Comparison of ENCODE assay signal across 10 cellular contexts in the genomic region with DNA sequence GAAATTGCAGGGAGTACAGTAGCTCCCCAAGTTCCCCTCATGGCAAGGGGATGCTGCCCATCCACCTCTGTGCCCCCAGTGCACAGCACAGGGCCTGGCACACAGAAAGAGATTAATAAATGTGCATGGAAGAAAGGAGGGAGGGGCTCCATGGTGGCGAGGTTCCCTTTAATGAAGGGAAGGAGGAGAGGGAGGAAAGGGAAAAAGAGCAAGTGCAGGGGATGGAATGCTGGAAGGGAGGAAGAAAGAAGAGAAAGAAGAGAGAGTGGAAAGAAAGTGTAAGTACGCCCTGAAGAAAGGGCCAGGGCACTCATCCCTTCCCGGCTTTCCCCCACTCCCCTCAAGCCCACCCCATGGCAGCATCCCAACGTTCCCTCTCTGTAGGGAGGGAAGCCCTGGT. TPM values are rescaled to one million over a fixed set of nuclear protein-coding genes. Genes with fewer than 3 reads are reported as not detected.
DNase-seq lines count a peak whose midpoint lies in the region; ATAC-seq and TF ChIP-seq lines count a peak whose summit lies in the region.
"Had no signal": no experiment of that assay in that cellular context is flagged by ENCODE, and none has a peak within 500 bp of the region (broad histone marks: within the 10 kb centered on the region; RNA-seq: fewer than 3 reads in every experiment).

No MANE protein-coding gene starts in this region.

- H3K27me3 Mint-ChIP-seq in CD4-positive, CD25-positive, alpha-beta regulatory T cell: peaks cover 60% of the 10 kb centered on the region
- H3K27me3 Mint-ChIP-seq in H9 (ENCODE audit: low read depth): peaks cover 67% of the 10 kb centered on the region

- no peak for TF ChIP-seq CTCF in H9 (conservative IDR thresholded peaks at IDR 0.05)
- no peak for TF ChIP-seq CTCF in colonic mucosa (IDR thresholded peaks at IDR 0.05)
- no peak for TF ChIP-seq CTCF in neural cell (IDR thresholded peaks at IDR 0.05; ENCODE audit: poor library complexity, severe bottlenecking)

- no peak overlapping the region for H3K14ac ChIP-seq in H9 (ENCODE audit: insufficient read depth, low read length)

- no peaks in the 10 kb centered on the region for H4K20me1 ChIP-seq in H9 (ENCODE audit: control insufficient read depth, insufficient read depth, insufficient read length)
- no peaks in the 10 kb centered on the region for H4K20me1 ChIP-seq in neural cell (ENCODE audit: insufficient read depth)

- no peak overlapping the region for H2AFZ ChIP-seq in H9 (ENCODE audit: low read length)
- no peak overlapping the region for H2AFZ ChIP-seq in neural cell (ENCODE audit: low read depth, low read length)

- H3K23me2 ChIP-seq in H9 (ENCODE audit: insufficient read length, low read depth, low read length, poor library complexity, severe bottlenecking): peaks cover 18% of the 10 kb centered on the region

- WGBS in H9 (ENCODE audit: extremely low coverage, insufficient read length, low lambda C conversion rate): no CpG with 5 or more reads among the region's 4 CpGs

- intact Hi-C loops in colonic mucosa (cut with DNase I): no loop called here

- no peaks in the 10 kb centered on the region for H3K79me1 ChIP-seq in H9 (ENCODE audit: insufficient read depth, low read depth, low read length, poor library complexity, severe bottlenecking)

- H3K79me2 ChIP-seq in H9 (ENCODE audit: insufficient read depth, low read length): no peaks in the 10 kb centered on the region
- H3K79me2 ChIP-seq in neural cell (replicated peaks; ENCODE audit: insufficient read depth, low read length): no peaks in the 10 kb centered on the region

- no peak for TF ChIP-seq EP300 in neural cell (conservative IDR thresholded peaks at IDR 0.05; ENCODE audit: poor library complexity, severe bottlenecking)

- H4K8ac ChIP-seq in H9 (replicated peaks; ENCODE audit: insufficient read length, low read depth, low read length): no peak overlapping the region

- no peak overlapping the region for H2BK20ac ChIP-seq in H9 (ENCODE audit: low read depth, low read length, poor library complexity, severe bottlenecking)

- H3K4me3 Mint-ChIP-seq in CD4-positive, CD25-positive, alpha-beta regulatory T cell: peak overlapping the region; percentile 21 to 94 (median 88)
- peak overlapping the region; percentile 78 to 92 for H3K4me3 Mint-ChIP-seq in H9

- H2AK5ac ChIP-seq in H9 (ENCODE audit: insufficient read length, low read length): no peak overlapping the region

- H3T11ph ChIP-seq in H9 (ENCODE audit: low read length): no peak overlapping the region

- peak overlapping the region in 2 of 3 donors; percentile 42 to 62 for H3K27ac Mint-ChIP-seq in CD4-positive, CD25-positive, alpha-beta regulatory T cell
- no peak overlapping the region; a peak in 1 of 7 replicates for H3K27ac Mint-ChIP-seq in H9

- no peak overlapping the region for H3K56ac ChIP-seq in H9 (ENCODE audit: insufficient read length, low read depth, low read length)

- peaks cover 0 to 40% (median 19%) of the 10 kb centered on the region in 4 donors for H3K4me1 Mint-ChIP-seq in CD4-positive, CD25-positive, alpha-beta regulatory T cell
- peaks cover 37 to 51% of the 10 kb centered on the region in 2 experiments for H3K4me1 Mint-ChIP-seq in H9

- no peak overlapping the region for H3K9ac ChIP-seq in H9 (ENCODE audit: extremely low read depth, insufficient read length, low read length)
- H3K9ac ChIP-seq in colonic mucosa (ENCODE audit: low read depth in 2 of 2, low read length in 2 of 2): no peak overlapping the region
- H3K9ac ChIP-seq in neural cell (ENCODE audit: low read length): peak overlapping the region; percentile 36

- no peak overlapping the region for H3K4me3 ChIP-seq in CD4-positive, CD25-positive, alpha-beta regulatory T cell (ENCODE audit: low read depth, low read length)
- H3K4me3 ChIP-seq in colonic mucosa: peak overlapping the region; percentile 54
- H3K4me3 ChIP-seq in neural cell (ENCODE audit: low read length): peak overlapping the region; percentile 70

- H2BK12ac ChIP-seq in H9 (ENCODE audit: insufficient read length, low read depth, low read length): no peak overlapping the region

- no peak for DNase-seq in CD4-positive, CD25-positive, alpha-beta regulatory T cell
- DNase-seq in H9 (no peak), colonic mucosa (no peak), A172 (ENCODE audit: low spot score) (no peak), NCI-H774 (lab: John Stamatoyannopoulos, UW) (no peak)
- DNase-seq: NCI-H1436 treated with DMSO at 0.1 percent for 48 hours had no signal

- no peaks in the 10 kb centered on the region for H3K36me3 ChIP-seq in CD4-positive, CD25-positive, alpha-beta regulatory T cell (ENCODE audit: control insufficient read depth, insufficient read depth, low read length)
- no peaks in the 10 kb centered on the region for H3K36me3 ChIP-seq in colonic mucosa
- H3K36me3 ChIP-seq in neural cell (ENCODE audit: insufficient read depth, low read length): no peaks in the 10 kb centered on the region

- H3K4ac ChIP-seq in H9 (ENCODE audit: low read depth, low read length): no peak overlapping the region

- H3K4me1 ChIP-seq in CD4-positive, CD25-positive, alpha-beta regulatory T cell (ENCODE audit: control insufficient read depth, insufficient read depth, low read length, poor library complexity, severe bottlenecking): peaks cover 17% of the 10 kb centered on the region
- H3K4me1 ChIP-seq in H9 (ENCODE audit: insufficient read depth, low read length) (no peaks in the 10 kb centered on the region), colonic mucosa (peaks cover 5% of the 10 kb centered on the region)

- no peak overlapping the region for H4K5ac ChIP-seq in H9 (ENCODE audit: insufficient read length, low read depth, low read length)

- H3K9me3 ChIP-seq in CD4-positive, CD25-positive, alpha-beta regulatory T cell (ENCODE audit: control insufficient read depth in 2 of 2, low read length in 2 of 2): no peaks in the 10 kb centered on the region
- H3K9me3 ChIP-seq in H9 (ENCODE audit: control insufficient read depth, low read depth, low read length) (no peaks in the 10 kb centered on the region), colonic mucosa (no peaks in the 10 kb centered on the region), neural cell (ENCODE audit: low read length) (no peaks in the 10 kb centered on the region)

- H2BK120ac ChIP-seq in H9 (ENCODE audit: low read depth, low read length, poor library complexity, severe bottlenecking): no peak overlapping the region

- H3K18ac ChIP-seq in H9 (ENCODE audit: insufficient read length, low read depth, low read length): no peak overlapping the region

- TF ChIP-seq RAD21 in neural cell (conservative IDR thresholded peaks at IDR 0.05): no peak

- H3K9me3 Mint-ChIP-seq in CD4-positive, CD25-positive, alpha-beta regulatory T cell: peaks cover 0 to 1% (median 0%) of the 10 kb centered on the region in 7 donors
- no peaks in the 10 kb centered on the region for H3K9me3 Mint-ChIP-seq in H9

- H3K4me2 ChIP-seq in H9 (ENCODE audit: insufficient read depth, insufficient read length, low read length) (peak overlapping the region; percentile 70), neural cell (ENCODE audit: low read length) (no peak overlapping the region)

- H3K23ac ChIP-seq in H9 (ENCODE audit: insufficient read length, low read depth, low read length): no peak overlapping the region

- no peaks in the 10 kb centered on the region for H3K9me2 ChIP-seq in neural cell (ENCODE audit: insufficient read depth, low read length)

- H3K36me3 Mint-ChIP-seq in CD4-positive, CD25-positive, alpha-beta regulatory T cell: no peaks in the 10 kb centered on the region
- H3K36me3 Mint-ChIP-seq in H9 (ENCODE audit: insufficient read depth in 1 of 3, low read depth in 3 of 3): no peaks in the 10 kb centered on the region

- no peak overlapping the region for H2BK15ac ChIP-seq in H9 (ENCODE audit: low read depth, low read length)

- no peak overlapping the region for H2BK5ac ChIP-seq in H9 (ENCODE audit: insufficient read length, low read length)

- H4K91ac ChIP-seq in H9 (ENCODE audit: insufficient read length, low read depth, low read length): no peak overlapping the region

- no peak overlapping the region for H3K27ac ChIP-seq in CD4-positive, CD25-positive, alpha-beta regulatory T cell (ENCODE audit: insufficient read depth, low read length, poor library complexity, severe bottlenecking)
- H3K27ac ChIP-seq in H9 (ENCODE audit: insufficient read length, low read depth, low read length) (no peak overlapping the region), colonic mucosa (no peak overlapping the region), neural cell (ENCODE audit: low read length) (no peak overlapping the region)

- H3F3A ChIP-seq in neural cell (ENCODE audit: insufficient read depth, low read length, poor library complexity, severe bottlenecking): no peaks in the 10 kb centered on the region

- no peak for ATAC-seq in CD4-positive, CD25-positive, alpha-beta regulatory T cell (ENCODE audit: low read depth in 2 of 2)
- ATAC-seq in GM21576 (IDR thresholded peaks at IDR 0.05; ENCODE audit: unreplicated experiment): no peak
- no peak for ATAC-seq in HG03196 (IDR thresholded peaks at IDR 0.05; ENCODE audit: unreplicated experiment)

- peaks cover 3% of the 10 kb centered on the region for H3K27me3 ChIP-seq in CD4-positive, CD25-positive, alpha-beta regulatory T cell (ENCODE audit: control insufficient read depth, insufficient read depth, low read length)
- H3K27me3 ChIP-seq in H9 (ENCODE audit: insufficient read depth, low read length) (peaks cover 20% of the 10 kb centered on the region; the same call in 1 of the 2 replicates), colonic mucosa (peaks cover 26% of the 10 kb centered on the region), neural cell (ENCODE audit: insufficient read depth, low read depth, low read length) (peaks cover 53% of the 10 kb centered on the region)

TF ChIP-seq in neural cell, 6 proteins besides CTCF, POLR2A, EP300 and RAD21 (continues in another document):
- no peak for TF ChIP-seq POLR2AphosphoS5 (IDR thresholded peaks at IDR 0.05)
- no peak for TF ChIP-seq TAF1 (IDR thresholded peaks at IDR 0.05; ENCODE audit: low read depth)

RNA-seq across cellular contexts. Expression of a gene that starts 1.5 kb away (rescaled TPM):
- total RNA-seq in CD4-positive, CD25-positive, alpha-beta regulatory T cell: 31.2 TPM
- polyA plus RNA-seq in CD4-positive, CD25-positive, alpha-beta regulatory T cell: 10 to 100 TPM in 1 of 4 donors, 1 to 10 TPM in 3; 5.0 to 10.7 (median 8.1) TPM
- total RNA-seq in H9 (2021): 6.3 and 6.5 TPM in 2 replicates
- total RNA-seq in colonic mucosa: 10 to 100 TPM; 74.2 to 98.0 TPM
- 1.6 and 5.0 TPM in 2 replicates for polyA plus RNA-seq in neural cell
- polyA minus RNA-seq in neural cell: 0.73 TPM in 1 of 2 replicates, not detected in the other
- not detected in 2 replicates for total RNA-seq in A172 (2014; rRNA removed; shearing (Covaris generic))
- total RNA-seq: HT1080 had no signal

Comparison
In these comparisons a context has a peak if more than half of its experiments do, and no peak if none do; other contexts are left out.
1. H3K27ac Mint-ChIP-seq: peak in CD4-positive, CD25-positive, alpha-beta regulatory T cell (2 of 3); none in H9 (0 of 3).